ENCODE assay signal across 10 cellular contexts in the genomic region with DNA sequence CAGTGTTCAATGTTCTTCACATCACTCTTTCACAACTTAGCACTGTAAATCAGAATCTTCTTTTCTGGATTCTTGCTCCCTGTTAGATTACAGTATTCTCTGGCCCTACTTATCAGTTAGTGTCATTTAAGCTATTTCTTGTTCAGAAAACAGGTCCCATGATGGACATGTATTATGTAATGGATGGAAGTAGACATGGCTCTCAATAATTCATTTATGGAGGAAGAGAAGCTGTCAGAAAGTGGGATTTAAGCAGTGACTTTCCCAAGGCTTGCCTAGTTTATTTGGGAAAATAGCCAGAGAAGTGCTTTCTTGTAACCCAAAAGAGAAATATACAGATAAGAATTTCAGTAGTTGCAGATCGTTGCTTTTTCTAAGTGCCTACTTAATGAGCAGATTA. TPM values are rescaled to one million over a fixed set of nuclear protein-coding genes. Genes with fewer than 3 reads are reported as not detected.
DNase-seq lines count a peak whose midpoint lies in the region; ATAC-seq lines count a peak whose summit lies in the region.
"Had no signal": no experiment of that assay in that cellular context is flagged by ENCODE, and none has a peak within 500 bp of the region (broad histone marks: within the 10 kb centered on the region; RNA-seq: fewer than 3 reads in every experiment).

No MANE protein-coding gene starts in this region.

- no peaks in the 10 kb centered on the region for H3K27me3 Mint-ChIP-seq in stimulated activated naive CD8-positive, alpha-beta T cell treated with anti-CD3 and anti-CD28 coated beads, Interleukin-15, Interleukin-2, amounts not matched to agents 100 ng/mL and 50 ng/mL, for 24 hours
- H3K27me3 Mint-ChIP-seq in activated T-helper 2 cell treated with anti-CD3 and anti-CD28 coated beads, Interferon-gamma antibody, Interleukin-2, Interleukin-4, amounts not matched to agents 10 μg/mL and 5 μg/mL and 100 μg/mL, durations not matched to agents 14 hours and 24 hours and 36 hours (ENCODE audit: low read depth): no peaks in the 10 kb centered on the region
- peaks cover 13 to 25% (median 20%) of the 10 kb centered on the region in 3 donors for H3K27me3 Mint-ChIP-seq in immature natural killer cell (ENCODE audit: low read depth in 3 of 3)

- DNase-seq in stimulated activated naive CD8-positive, alpha-beta T cell treated with anti-CD3 and anti-CD28 coated beads, Interleukin-15, Interleukin-2, amounts not matched to agents 100 U/mL and 50 U/mL, for 24 hours: no peak
- DNase-seq in activated T-helper 2 cell treated with anti-CD3 and anti-CD28 coated beads, Interferon-gamma antibody, Interleukin-2, Interleukin-4, amounts not matched to agents 10 μg/mL and 5 μg/mL and 100 μg/mL, durations not matched to agents 14 hours and 24 hours and 36 hours (ENCODE audit: low spot score): no peak
- DNase-seq in immature natural killer cell: no peak
- no peak for DNase-seq in superior temporal gyrus (ENCODE audit: extremely low spot score)
- DNase-seq in activated effector memory CD4-positive, alpha-beta T cell treated with Interleukin-2 at 50 U/mL for 16 hours: no peak
- no peak for DNase-seq in NCI-H1092 treated with DMSO at 0.1 percent for 48 hours (lab: John Stamatoyannopoulos, UW)
- DNase-seq: DMS79, NCI-H2081 had no signal

- intact Hi-C loops in activated T-helper 2 cell treated with anti-CD3 and anti-CD28 coated beads, Interferon-gamma antibody, Interleukin-2, Interleukin-4, amounts not matched to agents 10 μg/mL and 5 μg/mL and 100 μg/mL, durations not matched to agents 14 hours and 24 hours and 36 hours (cut with micrococcal nuclease): loop anchor here (5.0 kb wide), 2 partner anchors 100 to 600 kb away; partner anchors contain the start of gene FBXL14

- peaks cover 45% of the 10 kb centered on the region for H3K4me1 Mint-ChIP-seq in stimulated activated naive CD8-positive, alpha-beta T cell treated with anti-CD3 and anti-CD28 coated beads, Interleukin-15, Interleukin-2, amounts not matched to agents 100 ng/mL and 50 ng/mL, for 24 hours (ENCODE audit: low read depth)
- H3K4me1 Mint-ChIP-seq in activated T-helper 2 cell treated with anti-CD3 and anti-CD28 coated beads, Interferon-gamma antibody, Interleukin-2, Interleukin-4, amounts not matched to agents 10 μg/mL and 5 μg/mL and 100 μg/mL, durations not matched to agents 14 hours and 24 hours and 36 hours (ENCODE audit: low read depth): peaks cover 35% of the 10 kb centered on the region
- peaks cover 27 to 37% of the 10 kb centered on the region in 2 donors for H3K4me1 Mint-ChIP-seq in immature natural killer cell

- no peaks in the 10 kb centered on the region for H3K9me3 Mint-ChIP-seq in stimulated activated naive CD8-positive, alpha-beta T cell treated with anti-CD3 and anti-CD28 coated beads, Interleukin-15, Interleukin-2, amounts not matched to agents 100 ng/mL and 50 ng/mL, for 24 hours
- no peaks in the 10 kb centered on the region for H3K9me3 Mint-ChIP-seq in activated T-helper 2 cell treated with anti-CD3 and anti-CD28 coated beads, Interferon-gamma antibody, Interleukin-2, Interleukin-4, amounts not matched to agents 10 μg/mL and 5 μg/mL and 100 μg/mL, durations not matched to agents 14 hours and 24 hours and 36 hours
- no peaks in the 10 kb centered on the region for H3K9me3 Mint-ChIP-seq in immature natural killer cell

- H3K4me3 Mint-ChIP-seq in stimulated activated naive CD8-positive, alpha-beta T cell treated with anti-CD3 and anti-CD28 coated beads, Interleukin-15, Interleukin-2, amounts not matched to agents 100 ng/mL and 50 ng/mL, for 24 hours: peak overlapping the region; percentile 92
- H3K4me3 Mint-ChIP-seq in activated T-helper 2 cell treated with anti-CD3 and anti-CD28 coated beads, Interferon-gamma antibody, Interleukin-2, Interleukin-4, amounts not matched to agents 10 μg/mL and 5 μg/mL and 100 μg/mL, durations not matched to agents 14 hours and 24 hours and 36 hours (ENCODE audit: low read depth): peak overlapping the region; percentile 95
- H3K4me3 Mint-ChIP-seq in immature natural killer cell: peak overlapping the region; percentile 87 to 98 (median 93)

- peaks cover 4% of the 10 kb centered on the region for H3K36me3 Mint-ChIP-seq in stimulated activated naive CD8-positive, alpha-beta T cell treated with anti-CD3 and anti-CD28 coated beads, Interleukin-15, Interleukin-2, amounts not matched to agents 100 ng/mL and 50 ng/mL, for 24 hours (ENCODE audit: low read depth)
- H3K36me3 Mint-ChIP-seq in activated T-helper 2 cell treated with anti-CD3 and anti-CD28 coated beads, Interferon-gamma antibody, Interleukin-2, Interleukin-4, amounts not matched to agents 10 μg/mL and 5 μg/mL and 100 μg/mL, durations not matched to agents 14 hours and 24 hours and 36 hours (ENCODE audit: low read depth): no peaks in the 10 kb centered on the region
- H3K36me3 Mint-ChIP-seq in immature natural killer cell: no peaks in the 10 kb centered on the region

- no peak overlapping the region for H3K27ac Mint-ChIP-seq in stimulated activated naive CD8-positive, alpha-beta T cell treated with anti-CD3 and anti-CD28 coated beads, Interleukin-15, Interleukin-2, amounts not matched to agents 100 ng/mL and 50 ng/mL, for 24 hours
- H3K27ac Mint-ChIP-seq in activated T-helper 2 cell treated with anti-CD3 and anti-CD28 coated beads, Interferon-gamma antibody, Interleukin-2, Interleukin-4, amounts not matched to agents 10 μg/mL and 5 μg/mL and 100 μg/mL, durations not matched to agents 14 hours and 24 hours and 36 hours: no peak overlapping the region
- peak overlapping the region; percentile 59 to 97 (median 88) for H3K27ac Mint-ChIP-seq in immature natural killer cell

- no peak for ATAC-seq in stimulated activated naive CD8-positive, alpha-beta T cell treated with anti-CD3 and anti-CD28 coated beads, Interleukin-15, Interleukin-2, amounts not matched to agents 100 U/mL and 50 U/mL, for 24 hours
- ATAC-seq in HG03571 (IDR thresholded peaks at IDR 0.05; ENCODE audit: unreplicated experiment): no peak

RNA-seq across cellular contexts. Expression of gene ERC1, which starts 1.6 kb away (rescaled TPM):
- total RNA-seq in activated T-helper 2 cell treated with anti-CD3 and anti-CD28 coated beads, Interferon-gamma antibody, Interleukin-2, Interleukin-4, amounts not matched to agents 10 μg/mL and 5 μg/mL and 100 μg/mL, durations not matched to agents 14 hours and 24 hours and 36 hours: 37.5 and 42.6 TPM in 2 replicates
- polyA plus RNA-seq in immature natural killer cell: 10 to 100 TPM in 1 of 3 donors, 1 to 10 TPM in 2; 1.7 to 14.0 (median 5.4) TPM

RNA-seq across cellular contexts. Expression of gene RAD52, which starts 43.2 kb away (rescaled TPM):
- 14.5 and 15.3 TPM in 2 replicates for total RNA-seq in activated T-helper 2 cell treated with anti-CD3 and anti-CD28 coated beads, Interferon-gamma antibody, Interleukin-2, Interleukin-4, amounts not matched to agents 10 μg/mL and 5 μg/mL and 100 μg/mL, durations not matched to agents 14 hours and 24 hours and 36 hours
- polyA plus RNA-seq in immature natural killer cell: 1 to 10 TPM in 2 of 3 donors, under 1 TPM in 1; 0.11 to 6.0 (median 4.9) TPM

Comparison
In these comparisons a context has a peak if more than half of its experiments do, and no peak if none do; other contexts are left out.
1. H3K27ac Mint-ChIP-seq: peak in immature natural killer cell (6 of 6); none in stimulated activated naive CD8-positive, alpha-beta T cell treated with anti-CD3 and anti-CD28 coated beads, Interleukin-15, Interleukin-2, amounts not matched to agents 100 ng/mL and 50 ng/mL, for 24 hours (single experiment) and activated T-helper 2 cell treated with anti-CD3 and anti-CD28 coated beads, Interferon-gamma antibody, Interleukin-2, Interleukin-4, amounts not matched to agents 10 μg/mL and 5 μg/mL and 100 μg/mL, durations not matched to agents 14 hours and 24 hours and 36 hours (single experiment).
2. Peak in every context shown above with its lines, with median percentiles within 50 percentile points of each other: H3K4me3 Mint-ChIP-seq.